ENCODE assay signal across 17 cellular contexts in genomic region chr20:49270736-49271135, GRCh38. TPM values are rescaled to one million over a fixed set of nuclear protein-coding genes. Genes with fewer than 3 reads are reported as not detected.
DNase-seq lines count a peak whose midpoint lies in the region; ATAC-seq and TF ChIP-seq lines count a peak whose summit lies in the region.
"Had no signal": no experiment of that assay in that cellular context is flagged by ENCODE, and none has a peak within 500 bp of the region (broad histone marks: within the 10 kb centered on the region; RNA-seq: fewer than 3 reads in every experiment).

No MANE protein-coding gene starts in this region.

- intact Hi-C loops in activated CD4-positive, alpha-beta T cell treated with anti-CD3 and anti-CD28 coated beads for 36 hours (cut with DNase I, micrococcal nuclease) = loop anchor here in 1 of 2 experiments (10.0 kb wide), 1 partner anchor 1654 kb away; no protein-coding TSS in a partner anchor
- intact Hi-C loops in lower lobe of right lung (cut with DNase I) = no loop called here

- H3K9me3 ChIP-seq in CD8-positive, alpha-beta memory T cell (ENCODE audit: low read length) = no peaks in the 10 kb centered on the region
- H3K9me3 ChIP-seq in lower lobe of right lung = no peaks in the 10 kb centered on the region

- no peaks in the 10 kb centered on the region for H3K27me3 ChIP-seq in CD8-positive, alpha-beta memory T cell (ENCODE audit: insufficient read depth, low read length, poor library complexity, severe bottlenecking)
- H3K27me3 ChIP-seq in lower lobe of right lung (ENCODE audit: low read depth) = no peaks in the 10 kb centered on the region

- TF ChIP-seq CTCF in lower lobe of right lung (IDR thresholded peaks at IDR 0.05) = no peak

- H3K4me3 ChIP-seq in CD8-positive, alpha-beta memory T cell (ENCODE audit: low read length) = no peak overlapping the region
- H3K4me3 ChIP-seq in lower lobe of right lung = peak overlapping the region; percentile 9

- peaks cover 71% of the 10 kb centered on the region for H3K4me1 ChIP-seq in CD8-positive, alpha-beta memory T cell (ENCODE audit: insufficient read depth, low read length)
- peaks cover 88% of the 10 kb centered on the region for H3K4me1 ChIP-seq in lower lobe of right lung

- H3K36me3 Mint-ChIP-seq in activated CD4-positive, alpha-beta T cell treated with anti-CD3 and anti-CD28 coated beads for 36 hours (ENCODE audit: low read depth) = peaks cover 81% of the 10 kb centered on the region
- peaks cover 37 to 69% (median 41%) of the 10 kb centered on the region in 3 donors for H3K36me3 Mint-ChIP-seq in CD8-positive, alpha-beta memory T cell
- peaks cover 76% of the 10 kb centered on the region for H3K36me3 Mint-ChIP-seq in activated CD8-positive, alpha-beta T cell treated with anti-CD3 and anti-CD28 coated beads, Interleukin-2, amount 10 ng/mL, durations not matched to agents 7 days and 5 days (ENCODE audit: low read depth)

- POLR2A ChIA-PET in activated CD4-positive, alpha-beta T cell treated with anti-CD3 and anti-CD28 coated beads for 36 hours (lab: Charles Lee) = no interaction called here
- POLR2A ChIA-PET in CD8-positive, alpha-beta memory T cell (lab: Charles Lee) = no interaction called here
- POLR2A ChIA-PET in activated CD8-positive, alpha-beta T cell treated with anti-CD3 and anti-CD28 coated beads, Interleukin-2, amount 10 ng/mL, durations not matched to agents 7 days and 5 days (lab: Charles Lee) = interaction anchor here (0.6 to 1.4 kb wide), 3 partner anchors 9 to 12 kb away, joined by 3 to 4 read pairs (median 4); no protein-coding TSS in a partner anchor

- CTCF ChIA-PET in activated CD4-positive, alpha-beta T cell treated with anti-CD3 and anti-CD28 coated beads for 36 hours (lab: Charles Lee) = interaction anchor here (1.0 to 1.1 kb wide), 2 partner anchors 11 to 25 kb away, joined by 3 to 4 read pairs; no protein-coding TSS in a partner anchor
- CTCF ChIA-PET in CD8-positive, alpha-beta memory T cell (lab: Charles Lee) = interaction anchor here (1.0 to 1.8 kb wide), 2 partner anchors 49 to 53 kb away, joined by 4 read pairs; no protein-coding TSS in a partner anchor
- CTCF ChIA-PET in activated CD8-positive, alpha-beta T cell treated with anti-CD3 and anti-CD28 coated beads, Interleukin-2, amount 10 ng/mL, durations not matched to agents 7 days and 5 days (lab: Charles Lee) = interaction anchor here (1.9 kb wide), 1 partner anchor 54 kb away, joined by 10 read pairs; no protein-coding TSS in a partner anchor

- H3K4me1 Mint-ChIP-seq in activated CD4-positive, alpha-beta T cell treated with anti-CD3 and anti-CD28 coated beads for 36 hours = peaks cover 79% of the 10 kb centered on the region
- H3K4me1 Mint-ChIP-seq in CD8-positive, alpha-beta memory T cell = peaks cover 60 to 86% (median 77%) of the 10 kb centered on the region in 3 donors
- peaks cover 70% of the 10 kb centered on the region for H3K4me1 Mint-ChIP-seq in activated CD8-positive, alpha-beta T cell treated with anti-CD3 and anti-CD28 coated beads, Interleukin-2, amount 10 ng/mL, durations not matched to agents 7 days and 5 days (ENCODE audit: low read depth)

- H3K27ac ChIP-seq in CD8-positive, alpha-beta memory T cell (ENCODE audit: low read depth, low read length) = no peak overlapping the region
- no peak overlapping the region for H3K27ac ChIP-seq in lower lobe of right lung

- peaks cover 6% of the 10 kb centered on the region for H3K9me3 Mint-ChIP-seq in activated CD4-positive, alpha-beta T cell treated with anti-CD3 and anti-CD28 coated beads for 36 hours (ENCODE audit: low read depth)
- no peaks in the 10 kb centered on the region for H3K9me3 Mint-ChIP-seq in CD8-positive, alpha-beta memory T cell
- H3K9me3 Mint-ChIP-seq in activated CD8-positive, alpha-beta T cell treated with anti-CD3 and anti-CD28 coated beads, Interleukin-2, amount 10 ng/mL, durations not matched to agents 7 days and 5 days (ENCODE audit: insufficient read depth) = peaks cover 4% of the 10 kb centered on the region

- H3K27me3 Mint-ChIP-seq in activated CD4-positive, alpha-beta T cell treated with anti-CD3 and anti-CD28 coated beads for 36 hours = no peaks in the 10 kb centered on the region
- peaks cover 0 to 1% of the 10 kb centered on the region in 2 donors for H3K27me3 Mint-ChIP-seq in CD8-positive, alpha-beta memory T cell
- no peaks in the 10 kb centered on the region for H3K27me3 Mint-ChIP-seq in activated CD8-positive, alpha-beta T cell treated with anti-CD3 and anti-CD28 coated beads, Interleukin-2, amount 10 ng/mL, durations not matched to agents 7 days and 5 days (ENCODE audit: low read depth)
- H3K27me3 Mint-ChIP-seq: stimulated activated naive CD8-positive, alpha-beta T cell treated with anti-CD3 and anti-CD28 coated beads, Interleukin-15, amount 100 ng/mL, for 72 hours had no signal

- peaks cover 56% of the 10 kb centered on the region for H3K36me3 ChIP-seq in CD8-positive, alpha-beta memory T cell (ENCODE audit: insufficient read depth, low read length)
- peaks cover 78% of the 10 kb centered on the region for H3K36me3 ChIP-seq in lower lobe of right lung

- H3K27ac Mint-ChIP-seq in activated CD4-positive, alpha-beta T cell treated with anti-CD3 and anti-CD28 coated beads for 36 hours = peak overlapping the region; percentile 27
- peak overlapping the region in 7 of 8 donors; percentile 4 to 91 (median 48) for H3K27ac Mint-ChIP-seq in CD8-positive, alpha-beta memory T cell
- H3K27ac Mint-ChIP-seq in activated CD8-positive, alpha-beta T cell treated with anti-CD3 and anti-CD28 coated beads, Interleukin-2, amount 10 ng/mL, durations not matched to agents 7 days and 5 days = no peak overlapping the region
- H3K27ac Mint-ChIP-seq: endodermal cell, mesothelial cell of epicardium had no signal

- ATAC-seq in activated CD4-positive, alpha-beta T cell treated with anti-CD3 and anti-CD28 coated beads for 36 hours = no peak
- peak; percentile 14 for ATAC-seq in activated CD8-positive, alpha-beta T cell treated with anti-CD3 and anti-CD28 coated beads, Interleukin-2, amount 10 ng/mL, durations not matched to agents 7 days and 5 days
- ATAC-seq in lower lobe of right lung = no peak
- ATAC-seq: HCT116; stimulated activated naive CD8-positive, alpha-beta T cell treated with anti-CD3 and anti-CD28 coated beads, Interleukin-15, amount 100 ng/mL, for 72 hours had no signal

- H3K4me3 Mint-ChIP-seq in activated CD4-positive, alpha-beta T cell treated with anti-CD3 and anti-CD28 coated beads for 36 hours = peak overlapping the region; percentile 71
- H3K4me3 Mint-ChIP-seq in CD8-positive, alpha-beta memory T cell = peak overlapping the region; percentile 6 to 73 (median 65)
- peak overlapping the region; percentile 69 for H3K4me3 Mint-ChIP-seq in activated CD8-positive, alpha-beta T cell treated with anti-CD3 and anti-CD28 coated beads, Interleukin-2, amount 10 ng/mL, durations not matched to agents 7 days and 5 days
- H3K4me3 Mint-ChIP-seq: endodermal cell, mesothelial cell of epicardium had no signal

- no peak for DNase-seq in activated CD4-positive, alpha-beta T cell treated with anti-CD3 and anti-CD28 coated beads for 36 hours
- DNase-seq in activated CD4-positive, alpha-beta T cell treated with anti-CD3 and anti-CD28 coated beads for 48 hours = no peak
- no peak for DNase-seq in CD8-positive, alpha-beta memory T cell
- DNase-seq in activated CD8-positive, alpha-beta T cell treated with anti-CD3 and anti-CD28 coated beads, Interleukin-2, amount 10 ng/mL, durations not matched to agents 7 days and 5 days = no peak
- DNase-seq in lower lobe of right lung (no peak), D341Med (ENCODE audit: low spot score) (no peak), COLO668 (lab: John Stamatoyannopoulos, UW; ENCODE audit: unreplicated experiment) (no peak), AG08395 (ENCODE audit: low spot score) (no peak)
- DNase-seq: amniotic stem cell; cerebellar nuclear complex; endodermal cell; NCI-H1694; NCI-H345; retina; stimulated activated naive CD8-positive, alpha-beta T cell treated with anti-CD3 and anti-CD28 coated beads, Interleukin-15, amount 100 ng/mL, for 72 hours had no signal

RNA-seq across cellular contexts. Expression of gene ZNFX1, which starts 7.1 kb away (rescaled TPM):
- total RNA-seq in activated CD4-positive, alpha-beta T cell treated with anti-CD3 and anti-CD28 coated beads for 36 hours = 10 to 100 TPM; 36.4 to 43.8 TPM
- total RNA-seq in CD8-positive, alpha-beta memory T cell = 10 to 100 TPM; 55.7 to 58.9 TPM
- polyA plus RNA-seq in CD8-positive, alpha-beta memory T cell = 75.9 TPM
- 10 to 100 TPM; 52.7 to 54.2 TPM for total RNA-seq in activated CD8-positive, alpha-beta T cell treated with anti-CD3 and anti-CD28 coated beads, Interleukin-2, amount 10 ng/mL, durations not matched to agents 7 days and 5 days
- total RNA-seq in lower lobe of right lung = 53.9 TPM

RNA-seq across cellular contexts. Expression of gene DDX27, which starts 51.5 kb away (rescaled TPM):
- total RNA-seq in activated CD4-positive, alpha-beta T cell treated with anti-CD3 and anti-CD28 coated beads for 36 hours = 10 to 100 TPM; 48.5 to 54.0 TPM
- total RNA-seq in CD8-positive, alpha-beta memory T cell = 10 to 100 TPM; 67.3 to 68.7 TPM
- 50.1 TPM for polyA plus RNA-seq in CD8-positive, alpha-beta memory T cell
- total RNA-seq in activated CD8-positive, alpha-beta T cell treated with anti-CD3 and anti-CD28 coated beads, Interleukin-2, amount 10 ng/mL, durations not matched to agents 7 days and 5 days = 10 to 100 TPM; 38.3 to 38.6 TPM
- 27.8 TPM for total RNA-seq in lower lobe of right lung
